Comparison of ENCODE assay signal across 8 cellular contexts in genomic region chr16:83967838-83968482, GRCh38. TPM values are rescaled to one million over a fixed set of nuclear protein-coding genes. Genes with fewer than 3 reads are reported as not detected.
DNase-seq lines count a peak whose midpoint lies in the region; ATAC-seq, FAIRE-seq and TF ChIP-seq lines count a peak whose summit lies in the region.

Gene NECAB2 (plus strand): TSS chr16:83968244. CDS start chr16:83968649, 405 bp downstream.

- DNase-seq in AG04450 (ENCODE audit: low read depth, low spot score) (no peak), GM12865 (ENCODE audit: low read depth) (peak; percentile 18), SJCRH30 (peak; percentile 32 to 53), endothelial cell of umbilical vein (ENCODE audit: low read depth, low spot score) (peak; percentile 14), A172 (ENCODE audit: low spot score) (no peak), T-helper 9 cell (no peak)

- no peak for FAIRE-seq in endothelial cell of umbilical vein (lab: Jason Lieb, UNC)

- no peak within 1 kb of the TSS for H3K4me2 ChIP-seq in endothelial cell of umbilical vein (ENCODE audit: insufficient read depth, low read length)

- no peaks in the 10 kb centered on the region for H4K20me1 ChIP-seq in endothelial cell of umbilical vein (replicated peaks; ENCODE audit: control insufficient read depth, extremely low read depth, insufficient read depth, low read length)

- CTCF ChIA-PET in AG04450 (lab: Charles Lee) (no interaction called here), endothelial cell of umbilical vein (lab: Charles Lee) (interaction anchor here (2.3 kb wide), 1 partner anchor 96 kb away, joined by 7 read pairs; no protein-coding TSS in a partner anchor)

- no peaks in the 10 kb centered on the region for H3K4me1 ChIP-seq in SJCRH30
- no peaks in the 10 kb centered on the region for H3K4me1 ChIP-seq in endothelial cell of umbilical vein (ENCODE audit: control insufficient read depth, extremely low read depth, insufficient read depth, low read length)
- H3K4me1 ChIP-seq in mesodermal cell (ENCODE audit: control insufficient read depth, insufficient read depth, low read length, poor library complexity, severe bottlenecking) = no peaks in the 10 kb centered on the region

- peaks cover 18% of the 10 kb centered on the region for H3K27me3 ChIP-seq in AG04450 (ENCODE audit: control insufficient read depth, insufficient read depth, low read length)
- H3K27me3 ChIP-seq in SJCRH30 = no peaks in the 10 kb centered on the region
- H3K27me3 ChIP-seq in endothelial cell of umbilical vein (ENCODE audit: control insufficient read depth in 2 of 2, insufficient read depth in 2 of 2, low read length in 2 of 2) = peaks cover 5 to 8% of the 10 kb centered on the region in 2 experiments

- H3K36me3 ChIP-seq in SJCRH30 (no peaks in the 10 kb centered on the region), endothelial cell of umbilical vein (ENCODE audit: control insufficient read depth in 2 of 2, extremely low read depth in 1 of 2, insufficient read depth in 2 of 2, low read length in 2 of 2) (no peaks in the 10 kb centered on the region), mesodermal cell (ENCODE audit: control insufficient read depth, insufficient read depth, low read length) (no peaks in the 10 kb centered on the region)

- no peaks in the 10 kb centered on the region for H3K9me1 ChIP-seq in endothelial cell of umbilical vein (replicated peaks; ENCODE audit: control insufficient read depth, extremely low read depth, insufficient read depth, low read length)

- H3K9me3 ChIP-seq in AG04450 (ENCODE audit: control insufficient read depth, insufficient read depth, low read length) (no peaks in the 10 kb centered on the region; the same call in 1 of the 2 replicates), SJCRH30 (replicated peaks) (no peaks in the 10 kb centered on the region), endothelial cell of umbilical vein (replicated peaks; ENCODE audit: control insufficient read depth, insufficient read depth, low read length) (no peaks in the 10 kb centered on the region), mesodermal cell (ENCODE audit: control insufficient read depth, low read length) (no peaks in the 10 kb centered on the region)

- intact Hi-C loops in endothelial cell of umbilical vein (cut with micrococcal nuclease) = loop anchor here (1.0 to 5.0 kb wide), 3 partner anchors 94 to 209 kb away; no protein-coding TSS in a partner anchor

- H3K4me3 ChIP-seq in AG04450 (ENCODE audit: low read depth, low read length) (peak within 1 kb of the TSS; percentile 42; the same call in 1 of the 2 replicates), GM12865 (ENCODE audit: low read depth, low read length) (no peak within 1 kb of the TSS), SJCRH30 (peak within 1 kb of the TSS; percentile 39; the same call in 1 of the 2 replicates), endothelial cell of umbilical vein (replicated peaks in 1 of 3; ENCODE audit: insufficient read depth in 1 of 3, low read depth in 1 of 3, low read length in 3 of 3) (peak within 1 kb of the TSS in 1 of 3 experiments; percentile 23), mesodermal cell (ENCODE audit: extremely low read depth, insufficient read depth, low read length, poor library complexity, severe bottlenecking) (peak within 1 kb of the TSS; percentile 36)

- WGBS in mesodermal cell (ENCODE audit: insufficient coverage in 2 of 2), 2 experiments = 28 to 32% methylated on average over 20 to 25 of the region's 56 CpGs

- H2AFZ ChIP-seq in endothelial cell of umbilical vein (ENCODE audit: low read depth, low read length) = no peak within 1 kb of the TSS

- no TSS peak for BruUV-seq in endothelial cell of umbilical vein (replicated peaks; lab: Mats Ljungman, UMichigan)

- dilution Hi-C loops in endothelial cell of umbilical vein (cut with MboI; ENCODE audit: extremely low pct_ligation_motif_present, low sequenced_read_pairs) = no loop called here

- ATAC-seq in GM19035 (IDR thresholded peaks at IDR 0.05; ENCODE audit: unreplicated experiment) = no peak

- H3K27ac ChIP-seq in AG04450 (ENCODE audit: low read depth, low read length) (no peak within 1 kb of the TSS), SJCRH30 (no peak within 1 kb of the TSS), endothelial cell of umbilical vein (ENCODE audit: insufficient read depth, low read depth, low read length) (no peak within 1 kb of the TSS), mesodermal cell (ENCODE audit: low read depth, low read length, severe bottlenecking) (no peak within 1 kb of the TSS)

- no peaks in the 10 kb centered on the region for H3K79me2 ChIP-seq in endothelial cell of umbilical vein (ENCODE audit: control insufficient read depth, insufficient read depth, low read length)

- TF ChIP-seq POLR2A in endothelial cell of umbilical vein (IDR thresholded peaks at IDR 0.05; ENCODE audit: low read depth, low read length) = no peak

- TF ChIP-seq CTCF in AG04450 (IDR thresholded peaks at IDR 0.05; ENCODE audit: low read depth, low read length) (peak; percentile 35), GM12865 (IDR thresholded peaks at IDR 0.05; ENCODE audit: insufficient read depth, low read depth, low read length, missing control alignments) (peak; percentile 59), endothelial cell of umbilical vein (IDR thresholded peaks at IDR 0.05; ENCODE audit: extremely low read depth in 1 of 2, insufficient read depth in 1 of 2, low read depth in 1 of 2, low read length in 2 of 2) (peak; percentile 48 to 64)

- POLR2A ChIA-PET in AG04450 (lab: Yijun Ruan, JAX) = no interaction called here
- POLR2A ChIA-PET in endothelial cell of umbilical vein (lab: Charles Lee) = no interaction called here

- H3K9ac ChIP-seq in endothelial cell of umbilical vein (replicated peaks; ENCODE audit: extremely low read depth, insufficient read depth, low read length) = no peak within 1 kb of the TSS

TF ChIP-seq in endothelial cell of umbilical vein, 7 proteins besides CTCF, POLR2A, EP300 and RAD21:
- no peak for TF ChIP-seq MAX (IDR thresholded peaks at IDR 0.05; ENCODE audit: insufficient read depth, insufficient read length)
- TF ChIP-seq GATA2 (IDR thresholded peaks at IDR 0.05; ENCODE audit: insufficient read depth, insufficient read length, low read depth, low read length) = no peak
- no peak for TF ChIP-seq POLR2AphosphoS5 (IDR thresholded peaks at IDR 0.05; ENCODE audit: insufficient read depth, low read depth, low read length)
- no peak for TF ChIP-seq MYC (IDR thresholded peaks at IDR 0.05; ENCODE audit: low read depth, low read length)
- TF ChIP-seq FOS (IDR thresholded peaks at IDR 0.05; ENCODE audit: borderline replicate concordance, insufficient read depth, low read length) = no peak
- no peak for TF ChIP-seq JUN (IDR thresholded peaks at IDR 0.05; ENCODE audit: borderline replicate concordance, insufficient read depth, insufficient read length, low read depth)
- no peak for TF ChIP-seq EZH2 (IDR thresholded peaks at IDR 0.05; ENCODE audit: borderline replicate concordance, low read depth, low read length, severe bottlenecking)

RNA-seq across cellular contexts. Expression of gene NECAB2, which starts in this region (rescaled TPM):
- polyA plus RNA-seq in AG04450 (2011; rRNA removed) (0.20 and 0.24 TPM in 2 replicates), endothelial cell of umbilical vein (0.21 and 0.26 TPM in 2 replicates)
- polyA minus RNA-seq in AG04450 (2011; rRNA and poly(A)+ RNA removed) = 0.30 and 0.37 TPM in 2 replicates
- total RNA-seq in SJCRH30 (2014; rRNA removed; shearing (Covaris generic)) = 0.08 and 0.10 TPM in 2 replicates
- 0.31 TPM in 1 of 2 replicates, not detected in the other for total RNA-seq in endothelial cell of umbilical vein
- 0.14 and 0.30 TPM in 2 replicates for polyA plus RNA-seq in endothelial cell of umbilical vein (2011; cell fraction: cytosol; rRNA removed)
- 0.60 and 0.66 TPM in 2 replicates for polyA plus RNA-seq in endothelial cell of umbilical vein (2011; cell fraction: nucleus; rRNA removed)
- polyA plus RNA-seq in endothelial cell of umbilical vein (2012) = 0.55 TPM in 1 of 2 replicates, not detected in the other
- polyA minus RNA-seq in endothelial cell of umbilical vein = 0.45 TPM in 1 of 2 replicates, not detected in the other
- polyA minus RNA-seq in endothelial cell of umbilical vein (2011; cell fraction: cytosol; rRNA and poly(A)+ RNA removed) = not detected
- polyA minus RNA-seq in endothelial cell of umbilical vein (2011; cell fraction: nucleus; rRNA and poly(A)+ RNA removed) = 0.67 TPM in 1 of 2 replicates, not detected in the other
- 3.6 TPM for polyA plus RNA-seq in mesodermal cell (2013, experiment 1 of 2)
- polyA plus RNA-seq in mesodermal cell (2013, experiment 2 of 2) = 6.0 TPM
- total RNA-seq in A172 (2014; rRNA removed; shearing (Covaris generic)) = 2.2 and 8.5 TPM in 2 replicates

Comparison
In these comparisons a context has a peak if more than half of its experiments do, and no peak if none do; other contexts are left out.
1. Peak in DNase-seq and H3K4me3 ChIP-seq in SJCRH30; RNA of the gene not detected or under 1 TPM.
2. Peak in DNase-seq in endothelial cell of umbilical vein; RNA of the gene not detected or under 1 TPM.